36 cellular contexts compared by ENCODE assay signal in genomic region chr20:8940311-8940710, GRCh38.
DNase-seq lines count a peak whose midpoint lies in the region; ATAC-seq, FAIRE-seq and TF ChIP-seq lines count a peak whose summit lies in the region.
"Had no signal": no experiment of that assay in that cellular context is flagged by ENCODE, and none has a peak within 500 bp of the region (broad histone marks: within the 10 kb centered on the region; RNA-seq: fewer than 3 reads in every experiment).

No MANE protein-coding gene starts in this region.

- H3K27me3 ChIP-seq in SJCRH30: 0 out of 2 replicates have a peak, but pooled peaks cover 2% of the 10 kb centered on the region
- no peaks in the 10 kb centered on the region for H3K27me3 ChIP-seq in upper lobe of left lung
- H3K27me3 ChIP-seq: left lung, Peyer's patch, right atrium auricular region, spleen, vagina had no signal

- POLR2A ChIA-PET in activated CD4-positive, alpha-beta T cell treated with anti-CD3 and anti-CD28 coated beads, Interleukin-2, amount 10 ng/mL, durations not matched to agents 7 days and 5 days (lab: Charles Lee): no interaction called here

- no peaks in the 10 kb centered on the region for H3K4me1 ChIP-seq in SJCRH30
- no peaks in the 10 kb centered on the region for H3K4me1 ChIP-seq in upper lobe of left lung
- H3K4me1 ChIP-seq: left lung, parathyroid adenoma, Peyer's patch, vagina had no signal

- no peak overlapping the region for H3K27ac Mint-ChIP-seq in activated CD4-positive, alpha-beta T cell treated with anti-CD3 and anti-CD28 coated beads, Interleukin-2, amount 10 ng/mL, durations not matched to agents 7 days and 5 days
- H3K27ac Mint-ChIP-seq: activated naive CD8-positive, alpha-beta T cell treated with anti-CD3 and anti-CD28 coated beads for 36 hours; activated T-cell treated with anti-CD3 and anti-CD28 coated beads, Interleukin-2, amount 50 U/mL, for 24 hours; CD14-positive monocyte; memory B cell; stimulated activated naive CD8-positive, alpha-beta T cell treated with anti-CD3 and anti-CD28 coated beads, Interleukin-15, Interleukin-2, amounts not matched to agents 100 ng/mL and 50 ng/mL, for 24 hours; WTC11 had no signal

- CTCF ChIA-PET in activated CD4-positive, alpha-beta T cell treated with anti-CD3 and anti-CD28 coated beads, Interleukin-2, amount 10 ng/mL, durations not matched to agents 7 days and 5 days (lab: Charles Lee): no interaction called here

- no peaks in the 10 kb centered on the region for H3K9me3 ChIP-seq in SJCRH30 (replicated peaks)
- no peaks in the 10 kb centered on the region for H3K9me3 ChIP-seq in upper lobe of left lung
- H3K9me3 ChIP-seq: left lung, Peyer's patch, right atrium auricular region, spleen, thoracic aorta, vagina had no signal

- H3K27ac ChIP-seq in SJCRH30 (no peak overlapping the region), upper lobe of left lung (no peak overlapping the region)
- H3K27ac ChIP-seq: coronary artery, left lung, parathyroid adenoma, Peyer's patch, right atrium auricular region, spleen, thoracic aorta, vagina had no signal

- no peaks in the 10 kb centered on the region for H3K36me3 Mint-ChIP-seq in activated CD4-positive, alpha-beta T cell treated with anti-CD3 and anti-CD28 coated beads, Interleukin-2, amount 10 ng/mL, durations not matched to agents 7 days and 5 days (ENCODE audit: low read depth)
- H3K36me3 Mint-ChIP-seq: activated naive CD8-positive, alpha-beta T cell treated with anti-CD3 and anti-CD28 coated beads for 36 hours; CD14-positive monocyte; memory B cell; WTC11 had no signal

- 69 to 91% methylated on average over 2 of the region's 2 CpGs for WGBS in upper lobe of left lung, 2 donors

- H3K9me3 Mint-ChIP-seq in activated CD4-positive, alpha-beta T cell treated with anti-CD3 and anti-CD28 coated beads, Interleukin-2, amount 10 ng/mL, durations not matched to agents 7 days and 5 days: no peaks in the 10 kb centered on the region
- H3K9me3 Mint-ChIP-seq: activated naive CD8-positive, alpha-beta T cell treated with anti-CD3 and anti-CD28 coated beads for 36 hours; activated T-cell treated with anti-CD3 and anti-CD28 coated beads, Interleukin-2, amount 50 U/mL, for 24 hours; memory B cell; neural crest cell; WTC11 had no signal

- H3K4me3 ChIP-seq in SJCRH30 (no peak overlapping the region), upper lobe of left lung (no peak overlapping the region)
- H3K4me3 ChIP-seq: coronary artery, left lung, Peyer's patch, right atrium auricular region, spleen, thoracic aorta, vagina had no signal

- no peak for TF ChIP-seq EP300 in upper lobe of left lung (IDR thresholded peaks at IDR 0.05)

- no peak for TF ChIP-seq POLR2A in upper lobe of left lung (IDR thresholded peaks at IDR 0.05)

- TF ChIP-seq CTCF in upper lobe of left lung (IDR thresholded peaks at IDR 0.05): no peak

- no peaks in the 10 kb centered on the region for H3K36me3 ChIP-seq in SJCRH30
- H3K36me3 ChIP-seq in upper lobe of left lung: no peaks in the 10 kb centered on the region
- H3K36me3 ChIP-seq: left lung, Peyer's patch, right atrium auricular region, spleen, thoracic aorta, vagina had no signal

- H3K4me3 Mint-ChIP-seq in activated CD4-positive, alpha-beta T cell treated with anti-CD3 and anti-CD28 coated beads, Interleukin-2, amount 10 ng/mL, durations not matched to agents 7 days and 5 days: no peak overlapping the region
- H3K4me3 Mint-ChIP-seq: activated naive CD8-positive, alpha-beta T cell treated with anti-CD3 and anti-CD28 coated beads for 36 hours; activated T-cell treated with anti-CD3 and anti-CD28 coated beads, Interleukin-2, amount 50 U/mL, for 24 hours; CD14-positive monocyte; memory B cell; neural crest cell; stimulated activated naive CD8-positive, alpha-beta T cell treated with anti-CD3 and anti-CD28 coated beads, Interleukin-15, Interleukin-2, amounts not matched to agents 100 ng/mL and 50 ng/mL, for 24 hours; WTC11 had no signal

- H3K4me1 Mint-ChIP-seq in activated CD4-positive, alpha-beta T cell treated with anti-CD3 and anti-CD28 coated beads, Interleukin-2, amount 10 ng/mL, durations not matched to agents 7 days and 5 days: no peaks in the 10 kb centered on the region
- H3K4me1 Mint-ChIP-seq: activated naive CD8-positive, alpha-beta T cell treated with anti-CD3 and anti-CD28 coated beads for 36 hours; memory B cell; neural crest cell had no signal

- FAIRE-seq in RCC 7860 (lab: Jason Lieb, UNC): peak; percentile 93
- FAIRE-seq: H54, HepG2, islet of Langerhans had no signal

- no peaks in the 10 kb centered on the region for H3K27me3 Mint-ChIP-seq in activated CD4-positive, alpha-beta T cell treated with anti-CD3 and anti-CD28 coated beads, Interleukin-2, amount 10 ng/mL, durations not matched to agents 7 days and 5 days
- H3K27me3 Mint-ChIP-seq: activated naive CD8-positive, alpha-beta T cell treated with anti-CD3 and anti-CD28 coated beads for 36 hours; activated T-cell treated with anti-CD3 and anti-CD28 coated beads, Interleukin-2, amount 50 U/mL, for 24 hours; memory B cell; stimulated activated naive CD8-positive, alpha-beta T cell treated with anti-CD3 and anti-CD28 coated beads, Interleukin-15, Interleukin-2, amounts not matched to agents 100 ng/mL and 50 ng/mL, for 24 hours had no signal

- peak; percentile 15 for DNase-seq in Daoy (ENCODE audit: low read depth)
- DNase-seq in RCC 7860 (ENCODE audit: low spot score): peak; percentile 88
- DNase-seq in fibroblast of peridontal ligament (ENCODE audit: extremely low read depth): peak; percentile 84
- DNase-seq in SJCRH30: no peak
- DNase-seq in upper lobe of left lung: no peak
- no peak for DNase-seq in activated CD4-positive, alpha-beta T cell treated with anti-CD3 and anti-CD28 coated beads, Interleukin-2, amount 10 ng/mL, durations not matched to agents 7 days and 5 days
- DNase-seq in GM19240 (ENCODE audit: insufficient read length, low spot score): no peak
- DNase-seq: activated effector memory CD4-positive, alpha-beta T cell treated with anti-CD3 and anti-CD28 coated beads, Interleukin-2, amount 50 U/mL, for 16 hours; activated naive CD8-positive, alpha-beta T cell treated with anti-CD3 and anti-CD28 coated beads for 36 hours; activated T-cell treated with anti-CD3 and anti-CD28 coated beads, Interleukin-2, amount 50 U/mL, for 24 hours; aorta; DND-41; effector CD8-positive, alpha-beta T cell; glutamatergic neuron; left lung; NCI-H146; NCI-H446 treated with DMSO at 0.1 percent for 48 hours; NCI-H82; Peyer's patch; SIG-M5; spleen; stimulated activated CD8-positive, alpha-beta memory T cell treated with anti-CD3 and anti-CD28 coated beads, Interleukin-4, amount 100 ng/mL, for 48 hours; T-helper 9 cell had no signal

- ATAC-seq in upper lobe of left lung (ENCODE audit: low FRiP score in 2 of 2): no peak
- ATAC-seq: HepG2, left lung, WTC11 had no signal

Comparison
In these comparisons a context has a peak if more than half of its experiments do, and no peak if none do; other contexts are left out.
1. DNase-seq: peak in Daoy (single experiment), RCC 7860 (single experiment) and fibroblast of peridontal ligament (single experiment); none in SJCRH30 (0 of 2), upper lobe of left lung (0 of 2), activated CD4-positive, alpha-beta T cell treated with anti-CD3 and anti-CD28 coated beads, Interleukin-2, amount 10 ng/mL, durations not matched to agents 7 days and 5 days (single experiment) and GM19240 (single experiment).